15 cellular contexts compared by ENCODE assay signal in genomic region chrX:70505451-70505841, GRCh38.
"Had no signal": no experiment of that assay in that cellular context is flagged by ENCODE, and none has a peak within 500 bp of the region (broad histone marks: within the 10 kb centered on the region; RNA-seq: fewer than 3 reads in every experiment).

No MANE protein-coding gene starts in this region.

- H3K4me3 ChIP-seq: prostate gland, skin epidermis had no signal

- DNase-seq: activated naive CD8-positive, alpha-beta T cell treated with anti-CD3 and anti-CD28 coated beads, Interleukin-2, amount 10 ng/mL, durations not matched to agents 7 days and 5 days; cerebellar nuclear complex; endodermal cell; head of caudate nucleus; immature natural killer cell; mesendoderm; right cardiac atrium; SK-N-SH; substantia nigra had no signal

- H3K4me2 ChIP-seq: SK-N-SH had no signal

- H3K9me3 ChIP-seq: prostate gland, SK-N-SH had no signal

- H3K27ac Mint-ChIP-seq: activated naive CD8-positive, alpha-beta T cell treated with anti-CD3 and anti-CD28 coated beads, Interleukin-2, amount 10 ng/mL, durations not matched to agents 7 days and 5 days; endodermal cell; nephron; type B pancreatic cell had no signal

- H3K4me1 ChIP-seq: prostate gland had no signal

- H3K27ac ChIP-seq: prostate gland, skin epidermis had no signal

- H3K27me3 Mint-ChIP-seq: activated naive CD8-positive, alpha-beta T cell treated with anti-CD3 and anti-CD28 coated beads, Interleukin-2, amount 10 ng/mL, durations not matched to agents 7 days and 5 days; brain; type B pancreatic cell had no signal

- H3K36me3 ChIP-seq: prostate gland had no signal

- H3K4me3 Mint-ChIP-seq: activated naive CD8-positive, alpha-beta T cell treated with anti-CD3 and anti-CD28 coated beads, Interleukin-2, amount 10 ng/mL, durations not matched to agents 7 days and 5 days; activated T-cell treated with anti-CD3 and anti-CD28 coated beads, Interleukin-2, amount 50 U/mL, for 24 hours; brain; endodermal cell; immature natural killer cell; nephron; type B pancreatic cell had no signal

- H3K4me1 Mint-ChIP-seq: brain, nephron had no signal

- H3K9me3 Mint-ChIP-seq: activated T-cell treated with anti-CD3 and anti-CD28 coated beads, Interleukin-2, amount 50 U/mL, for 24 hours; immature natural killer cell had no signal

- H3K9ac ChIP-seq: SK-N-SH had no signal

- ATAC-seq: right cardiac atrium had no signal
